In the genomic region with DNA sequence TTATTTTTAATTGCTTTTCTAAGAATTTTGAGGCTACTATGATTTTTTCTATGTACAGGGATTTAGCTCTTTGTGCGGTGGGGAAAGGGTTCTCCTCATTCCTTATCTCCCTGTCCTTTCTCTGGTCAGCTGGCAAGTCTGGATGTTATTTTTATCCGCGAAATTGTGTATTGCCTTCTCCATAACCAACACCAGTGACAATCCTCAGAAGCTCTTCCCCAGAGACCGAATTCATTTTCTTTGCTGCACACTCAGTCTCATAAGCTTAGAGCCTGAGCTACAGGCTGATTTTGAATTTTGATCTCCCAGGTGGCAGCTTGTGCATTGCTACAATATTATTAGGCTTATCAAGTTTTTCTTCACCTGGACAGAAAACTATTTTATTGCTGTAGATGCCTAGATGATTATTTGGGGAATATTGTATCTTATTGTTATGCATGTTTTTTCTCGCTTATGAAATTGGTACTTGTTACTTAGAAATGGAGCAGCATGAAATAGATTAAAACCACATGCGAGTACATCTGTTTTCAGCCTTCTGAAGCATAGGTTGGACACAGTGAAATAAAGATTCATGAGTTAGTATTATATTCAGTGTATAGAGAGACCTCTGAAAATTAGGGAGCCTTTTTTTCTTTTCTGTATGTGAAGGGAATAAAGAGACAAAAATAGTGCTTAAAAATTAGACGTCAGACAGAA, we compare ENCODE assay signal across 18 cellular contexts. TPM values are rescaled to one million over a fixed set of nuclear protein-coding genes. Genes with fewer than 3 reads are reported as not detected.
DNase-seq lines count a peak whose midpoint lies in the region; ATAC-seq, FAIRE-seq and TF ChIP-seq lines count a peak whose summit lies in the region.
"Had no signal": no experiment of that assay in that cellular context is flagged by ENCODE, and none has a peak within 500 bp of the region (broad histone marks: within the 10 kb centered on the region; RNA-seq: fewer than 3 reads in every experiment).

No MANE protein-coding gene starts in this region.

- no peak for FAIRE-seq in urothelium cell line (lab: Jason Lieb, UNC)
- FAIRE-seq: endothelial cell of umbilical vein, G401.6 had no signal

- H3K27ac ChIP-seq in HUES48 (ENCODE audit: low read depth, low read length) (peak overlapping the region; percentile 91), adrenal gland (peak overlapping the region; percentile 22 to 85 (median 72)), suprapubic skin (peak overlapping the region; percentile 24)
- H3K27ac ChIP-seq: PC-9 had no signal

- no peaks in the 10 kb centered on the region for H3K36me3 ChIP-seq in HUES48 (ENCODE audit: control insufficient read depth, insufficient read depth, low read length)
- H3K36me3 ChIP-seq in adrenal gland (replicated peaks in 1 of 2): peaks cover 0 to 31% of the 10 kb centered on the region in 2 donors
- peaks cover 7% of the 10 kb centered on the region for H3K36me3 ChIP-seq in suprapubic skin

- WGBS in adrenal gland, 4 donors: 42 to 50% (median 47%) methylated on average over 7 of the region's 7 CpGs
- WGBS in suprapubic skin: 62% methylated on average over 7 of the region's 7 CpGs

- TF ChIP-seq POLR2A in adrenal gland (IDR thresholded peaks at IDR 0.05) (peak in 1 of 2 donors; percentile 45), suprapubic skin (IDR thresholded peaks at IDR 0.05) (no peak)

- H3K9me3 ChIP-seq in HUES48 (ENCODE audit: control insufficient read depth, insufficient read depth, low read length) (no peaks in the 10 kb centered on the region), adrenal gland (replicated peaks in 1 of 3) (no peaks in the 10 kb centered on the region), suprapubic skin (no peaks in the 10 kb centered on the region)
- H3K9me3 ChIP-seq: upper lobe of left lung had no signal

- peaks cover 46% of the 10 kb centered on the region for H3K4me1 ChIP-seq in HUES48 (ENCODE audit: control insufficient read depth, insufficient read depth, low read length)
- peaks cover 61 to 89% of the 10 kb centered on the region in 2 donors for H3K4me1 ChIP-seq in adrenal gland (replicated peaks in 1 of 2)
- H3K4me1 ChIP-seq in suprapubic skin: peaks cover 28% of the 10 kb centered on the region

- H3K27me3 ChIP-seq in HUES48 (ENCODE audit: control insufficient read depth, insufficient read depth, low read length): no peaks in the 10 kb centered on the region
- H3K27me3 ChIP-seq in adrenal gland: no peaks in the 10 kb centered on the region
- H3K27me3 ChIP-seq in suprapubic skin: no peaks in the 10 kb centered on the region
- H3K27me3 ChIP-seq: upper lobe of left lung had no signal

- peak overlapping the region; percentile 10; the same call in 1 of the 2 replicates for H3K9ac ChIP-seq in HUES48 (ENCODE audit: low read depth, low read length)

- TF ChIP-seq EP300 in suprapubic skin (IDR thresholded peaks at IDR 0.05): no peak

- H3K4me3 ChIP-seq in HUES48 (ENCODE audit: low read depth, low read length) (no peak overlapping the region), adrenal gland (peak overlapping the region in 1 of 4 donors; percentile 21), suprapubic skin (no peak overlapping the region)
- H3K4me3 ChIP-seq: PC-9, upper lobe of left lung had no signal

- DNase-seq in adrenal gland: no peak
- no peak for DNase-seq in left ventricle myocardium superior
- no peak for DNase-seq in suprapubic skin (ENCODE audit: low spot score in 2 of 2)
- DNase-seq in NK-92 treated with Interleukin-12 subunit alpha and Interleukin-12 subunit beta, amount 100 ng/mL, for 24 hours (lab: John Stamatoyannopoulos, UW): no peak
- DNase-seq in NOMO-1 treated with dmso at 0.1 percent for 144 hours (lab: John Stamatoyannopoulos, UW; ENCODE audit: unreplicated experiment): no peak
- no peak for DNase-seq in urothelium cell line (ENCODE audit: low spot score)
- no peak for DNase-seq in NCI-H1930 (lab: John Stamatoyannopoulos, UW)
- DNase-seq: activated CD4-positive, CD25-positive, alpha-beta regulatory T cell treated with anti-CD3 and anti-CD28 coated beads, Interleukin-2, amount 50 U/mL, for 72 hours; activated naive CD4-positive, alpha-beta T cell treated with anti-CD3 and anti-CD28 coated beads for 36 hours; NCI-H1092; NCI-H345; PC-9; T-helper 17 cell; upper lobe of left lung had no signal

- TF ChIP-seq CTCF in adrenal gland (IDR thresholded peaks at IDR 0.05): no peak
- no peak for TF ChIP-seq CTCF in suprapubic skin (IDR thresholded peaks at IDR 0.05)

- ATAC-seq in left ventricle myocardium superior: peak; percentile 63
- ATAC-seq: left lobe of liver, T-helper 17 cell had no signal

- intact Hi-C loops in adrenal gland (cut with DNase I): no loop called here
- intact Hi-C loops in left ventricle myocardium superior (cut with micrococcal nuclease): no loop called here

RNA-seq across cellular contexts. Expression of a gene that starts 27.3 kb away (rescaled TPM):
- total RNA-seq in adrenal gland: 100 to 1,000 TPM; 107 to 381 (median 155) TPM
- polyA plus RNA-seq in adrenal gland: 10 to 100 TPM; 34.4 to 60.2 (median 42.9) TPM
- 125 TPM for total RNA-seq in left ventricle myocardium superior
- total RNA-seq in suprapubic skin: 10 to 100 TPM; 45.2 to 70.7 (median 52.5) TPM

Comparison
In these comparisons a context has a peak if more than half of its experiments do, and no peak if none do; other contexts are left out.
1. H3K27ac ChIP-seq: peak in every context shown above with its lines; median percentile 91 in HUES48; 72 in adrenal gland; 24 in suprapubic skin.